26 cellular contexts compared by ENCODE assay signal in the genomic region with DNA sequence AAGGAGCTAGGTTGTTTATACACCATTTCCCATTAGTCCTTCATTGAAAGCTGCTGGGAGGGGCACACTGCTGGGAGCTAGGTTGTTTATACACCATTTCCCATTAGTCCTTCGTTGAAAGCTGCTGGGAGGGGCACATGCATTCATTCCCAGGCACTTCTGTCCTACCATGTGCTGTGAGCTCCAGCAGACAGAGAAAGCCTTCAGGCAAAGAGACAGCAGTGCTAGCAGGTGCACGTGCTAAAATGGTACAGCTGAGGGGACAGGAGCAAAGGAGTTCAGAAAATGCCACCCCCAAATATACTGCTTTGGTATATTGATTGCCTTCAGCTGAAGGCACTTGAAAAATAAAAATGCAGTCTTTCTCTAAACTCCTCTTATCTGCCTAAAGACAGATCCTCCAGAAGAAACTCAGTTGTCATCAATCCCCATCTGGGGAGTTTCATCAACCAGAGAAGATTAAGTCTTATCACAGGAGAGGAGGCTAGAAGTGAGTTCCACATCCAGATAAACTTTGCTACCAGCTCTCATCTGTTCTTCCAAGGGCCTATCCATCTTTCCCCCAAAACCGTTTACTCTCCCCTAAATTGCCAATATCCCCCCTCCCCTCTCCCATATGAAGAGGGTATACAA.
"Had no signal": no experiment of that assay in that cellular context is flagged by ENCODE, and none has a peak within 500 bp of the region (broad histone marks: within the 10 kb centered on the region; RNA-seq: fewer than 3 reads in every experiment).

No MANE protein-coding gene starts in this region.

- H3K27me3 Mint-ChIP-seq: activated CD4-positive, alpha-beta memory T cell treated with anti-CD3 and anti-CD28 coated beads, Interleukin-2, amount 10 ng/mL, durations not matched to agents 7 days and 5 days; activated CD4-positive, alpha-beta T cell treated with anti-CD3 and anti-CD28 coated beads, Interleukin-2, amount 10 ng/mL, durations not matched to agents 24 days and 14 days; activated naive CD8-positive, alpha-beta T cell treated with anti-CD3 and anti-CD28 coated beads, Interleukin-2, amount 50 U/mL, for 24 hours; memory B cell had no signal

- H3K27me3 ChIP-seq: heart left ventricle, right lobe of liver, stomach, suprapubic skin, transverse colon, uterus had no signal

- H3K4me3 Mint-ChIP-seq: activated CD4-positive, alpha-beta memory T cell treated with anti-CD3 and anti-CD28 coated beads, Interleukin-2, amount 10 ng/mL, durations not matched to agents 7 days and 5 days; activated CD4-positive, alpha-beta T cell treated with anti-CD3 and anti-CD28 coated beads, Interleukin-2, amount 10 ng/mL, durations not matched to agents 24 days and 14 days; activated naive CD8-positive, alpha-beta T cell treated with anti-CD3 and anti-CD28 coated beads, Interleukin-2, amount 50 U/mL, for 24 hours; activated T-cell treated with anti-CD3 and anti-CD28 coated beads, Interleukin-2, amount 50 U/mL, for 72 hours; memory B cell; naive thymus-derived CD4-positive, alpha-beta T cell; neural crest cell; stimulated activated effector memory CD8-positive, alpha-beta T cell treated with anti-CD3 and anti-CD28 coated beads, Interleukin-12 subunit alpha, Interleukin-12 subunit beta, amount 100 ng/mL, for 72 hours had no signal

- ATAC-seq: activated CD4-positive, CD25-positive, alpha-beta regulatory T cell treated with anti-CD3 and anti-CD28 coated beads, Interleukin-2, amount 50 U/mL, for 24 hours; activated naive CD8-positive, alpha-beta T cell treated with anti-CD3 and anti-CD28 coated beads, Interleukin-2, amount 50 U/mL, for 24 hours; activated T-cell treated with anti-CD3 and anti-CD28 coated beads, Interleukin-2, amount 50 U/mL, for 72 hours; heart left ventricle; left cardiac atrium; mucosa of descending colon; naive thymus-derived CD4-positive, alpha-beta T cell; right lobe of liver; stimulated activated effector memory CD8-positive, alpha-beta T cell treated with anti-CD3 and anti-CD28 coated beads, Interleukin-12 subunit alpha, Interleukin-12 subunit beta, amount 100 ng/mL, for 72 hours had no signal

- H3K4me1 Mint-ChIP-seq: memory B cell; naive thymus-derived CD4-positive, alpha-beta T cell; neural crest cell had no signal

- DNase-seq: activated CD4-positive, alpha-beta memory T cell treated with anti-CD3 and anti-CD28 coated beads, Interleukin-2, amount 10 ng/mL, durations not matched to agents 7 days and 5 days; activated CD4-positive, alpha-beta T cell treated with anti-CD3 and anti-CD28 coated beads, Interleukin-2, amount 10 ng/mL, durations not matched to agents 24 days and 14 days; activated effector memory CD4-positive, alpha-beta T cell treated with Interleukin-2 at 50 U/mL for 16 hours; activated naive CD4-positive, alpha-beta T cell treated with anti-CD3 and anti-CD28 coated beads, Interleukin-2, amount 50 U/mL, for 16 hours; activated naive CD8-positive, alpha-beta T cell treated with anti-CD3 and anti-CD28 coated beads, Interleukin-2, amount 50 U/mL, for 24 hours; activated T-cell treated with anti-CD3 and anti-CD28 coated beads, Interleukin-2, amount 50 U/mL, for 72 hours; cerebellar nuclear complex; heart left ventricle; islet precursor cell; left cardiac atrium; mucosa of descending colon; naive thymus-derived CD4-positive, alpha-beta T cell; occipital lobe; right lobe of liver; small intestine; stimulated activated CD4-positive, alpha-beta T cell treated with anti-CD3 and anti-CD28 coated beads, Interleukin-2, amount 100 ng/mL, for 24 hours; stomach; T1000; transverse colon; uterus had no signal

- H3K9me3 ChIP-seq: heart left ventricle, mucosa of descending colon, right lobe of liver, stomach, suprapubic skin, transverse colon, uterus had no signal

- H3K36me3 ChIP-seq: heart left ventricle, right lobe of liver, stomach, suprapubic skin, transverse colon, uterus had no signal

- H3K9me3 Mint-ChIP-seq: activated CD4-positive, alpha-beta memory T cell treated with anti-CD3 and anti-CD28 coated beads, Interleukin-2, amount 10 ng/mL, durations not matched to agents 7 days and 5 days; activated CD4-positive, alpha-beta T cell treated with anti-CD3 and anti-CD28 coated beads, Interleukin-2, amount 10 ng/mL, durations not matched to agents 24 days and 14 days; activated T-cell treated with anti-CD3 and anti-CD28 coated beads, Interleukin-2, amount 50 U/mL, for 72 hours; memory B cell; naive thymus-derived CD4-positive, alpha-beta T cell; neural crest cell had no signal

- H3K4me3 ChIP-seq: coronary artery, heart left ventricle, mucosa of descending colon, right lobe of liver, stomach, suprapubic skin, transverse colon, uterus had no signal

- H3K27ac Mint-ChIP-seq: activated CD4-positive, alpha-beta memory T cell treated with anti-CD3 and anti-CD28 coated beads, Interleukin-2, amount 10 ng/mL, durations not matched to agents 7 days and 5 days; activated CD4-positive, alpha-beta T cell treated with anti-CD3 and anti-CD28 coated beads, Interleukin-2, amount 10 ng/mL, durations not matched to agents 24 days and 14 days; activated naive CD8-positive, alpha-beta T cell treated with anti-CD3 and anti-CD28 coated beads, Interleukin-2, amount 50 U/mL, for 24 hours; activated T-cell treated with anti-CD3 and anti-CD28 coated beads, Interleukin-2, amount 50 U/mL, for 72 hours; memory B cell; naive thymus-derived CD4-positive, alpha-beta T cell; stimulated activated effector memory CD8-positive, alpha-beta T cell treated with anti-CD3 and anti-CD28 coated beads, Interleukin-12 subunit alpha, Interleukin-12 subunit beta, amount 100 ng/mL, for 72 hours had no signal

- H3K4me1 ChIP-seq: heart left ventricle, right lobe of liver, transverse colon, uterus had no signal

- H3K27ac ChIP-seq: coronary artery, heart left ventricle, right lobe of liver, stomach, suprapubic skin, transverse colon, uterus had no signal
